Comparison of ENCODE assay signal across 1 cellular context in genomic region chr7:131603932-131604331, GRCh38.
TF ChIP-seq lines count a peak whose summit lies in the region.

No MANE protein-coding gene starts in this region.

TF ChIP-seq in K562, 482 proteins besides CTCF, POLR2A, EP300 and RAD21 (continued from another document):
- no peak for TF ChIP-seq ARID3B (CRISPR knock-in tag; IDR thresholded peaks at IDR 0.05; ENCODE audit: borderline replicate concordance)
- TF ChIP-seq, protein P1, sequence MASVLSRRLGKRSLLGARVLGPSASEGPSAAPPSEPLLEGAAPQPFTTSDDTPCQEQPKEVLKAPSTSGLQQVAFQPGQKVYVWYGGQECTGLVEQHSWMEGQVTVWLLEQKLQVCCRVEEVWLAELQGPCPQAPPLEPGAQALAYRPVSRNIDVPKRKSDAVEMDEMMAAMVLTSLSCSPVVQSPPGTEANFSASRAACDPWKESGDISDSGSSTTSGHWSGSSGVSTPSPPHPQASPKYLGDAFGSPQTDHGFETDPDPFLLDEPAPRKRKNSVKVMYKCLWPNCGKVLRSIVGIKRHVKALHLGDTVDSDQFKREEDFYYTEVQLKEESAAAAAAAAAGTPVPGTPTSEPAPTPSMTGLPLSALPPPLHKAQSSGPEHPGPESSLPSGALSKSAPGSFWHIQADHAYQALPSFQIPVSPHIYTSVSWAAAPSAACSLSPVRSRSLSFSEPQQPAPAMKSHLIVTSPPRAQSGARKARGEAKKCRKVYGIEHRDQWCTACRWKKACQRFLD (CRISPR knock-in tag; IDR thresholded peaks at IDR 0.05), result peak; percentile 27; the same call in 1 of the 2 replicates
TF ChIP-seq in K562: peak in this region for 3.
